In the genomic region with DNA sequence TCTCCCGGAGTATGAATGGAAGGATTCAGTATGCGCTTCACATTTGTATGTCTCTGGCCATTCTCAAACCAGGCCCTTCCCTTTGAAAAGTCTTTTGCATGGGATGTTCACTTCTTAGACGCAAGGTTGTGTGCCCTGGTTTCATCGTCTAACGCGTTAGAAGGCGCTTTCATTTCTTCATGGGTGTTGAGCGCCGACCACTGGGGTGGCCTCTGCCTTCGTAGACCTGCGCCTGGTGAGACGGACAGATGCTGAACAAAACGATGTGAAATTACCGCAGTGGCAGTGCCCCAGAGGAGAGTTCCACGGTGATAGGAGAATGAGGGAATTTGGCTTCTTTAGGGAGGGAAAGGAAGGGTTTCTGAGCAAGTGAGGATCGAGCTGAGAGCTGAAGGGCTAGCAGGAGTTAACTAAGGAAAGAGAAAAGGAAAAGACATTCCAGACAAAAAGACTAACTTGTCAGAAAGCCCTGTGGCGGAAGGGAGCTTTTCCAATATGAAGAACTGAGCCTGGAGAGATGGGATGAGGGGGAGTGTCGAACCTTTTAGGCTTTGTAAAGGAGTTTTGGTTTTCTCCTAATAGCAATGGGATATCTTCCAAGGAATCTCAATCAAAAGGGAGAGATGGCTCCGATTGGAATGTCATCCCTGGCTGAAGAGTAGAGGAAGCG, we compare ENCODE assay signal across 8 cellular contexts. TPM values are rescaled to one million over a fixed set of nuclear protein-coding genes. Genes with fewer than 3 reads are reported as not detected.
A peak's percentile ranks its signal among the peaks of the same experiment; 100 is the strongest.
DNase-seq lines count a peak whose midpoint lies in the region; ATAC-seq and TF ChIP-seq lines count a peak whose summit lies in the region.

No MANE protein-coding gene starts in this region.

- no peaks in the 10 kb centered on the region for H3K27me3 Mint-ChIP-seq in activated naive CD4-positive, alpha-beta T cell treated with anti-CD3 and anti-CD28 coated beads for 36 hours (ENCODE audit: low read depth)

- peak overlapping the region; percentile 82 for H3K9ac ChIP-seq in smooth muscle cell (ENCODE audit: low read depth)

- peaks cover 30% of the 10 kb centered on the region for H3K4me1 Mint-ChIP-seq in activated naive CD4-positive, alpha-beta T cell treated with anti-CD3 and anti-CD28 coated beads for 36 hours (ENCODE audit: low read depth)

- H3K27ac Mint-ChIP-seq in activated naive CD4-positive, alpha-beta T cell treated with anti-CD3 and anti-CD28 coated beads for 36 hours: no peak overlapping the region

- no peak overlapping the region for H3K4me3 Mint-ChIP-seq in activated naive CD4-positive, alpha-beta T cell treated with anti-CD3 and anti-CD28 coated beads for 36 hours

- H3K79me2 ChIP-seq in hepatocyte: peaks cover 82% of the 10 kb centered on the region
- peaks cover 82% of the 10 kb centered on the region for H3K79me2 ChIP-seq in smooth muscle cell (ENCODE audit: low read depth)

- H3K9me3 ChIP-seq in hepatocyte (ENCODE audit: low read depth) (no peaks in the 10 kb centered on the region), smooth muscle cell (replicated peaks; ENCODE audit: low read depth) (no peaks in the 10 kb centered on the region)

- DNase-seq in NCI-H2196 (lab: John Stamatoyannopoulos, UW; ENCODE audit: unreplicated experiment) (peak; percentile 9), NCI-H2196 treated with DMSO at 0.1 percent for 48 hours (lab: John Stamatoyannopoulos, UW; ENCODE audit: unreplicated experiment) (no peak), NOMO-1 treated with dmso at 0.1 percent for 144 hours (lab: John Stamatoyannopoulos, UW; ENCODE audit: unreplicated experiment) (peak; percentile 34), hepatocyte (ENCODE audit: low spot score) (peak; percentile 64), smooth muscle cell (lab: John Stamatoyannopoulos, UW; ENCODE audit: unreplicated experiment) (no peak), globus pallidus (ENCODE audit: low spot score) (no peak)
- DNase-seq in activated naive CD4-positive, alpha-beta T cell treated with anti-CD3 and anti-CD28 coated beads for 36 hours: peak; percentile 67

- H3K27me3 ChIP-seq in hepatocyte (no peaks in the 10 kb centered on the region), smooth muscle cell (ENCODE audit: low read depth) (no peaks in the 10 kb centered on the region)

- peaks cover 14% of the 10 kb centered on the region for H3K36me3 Mint-ChIP-seq in activated naive CD4-positive, alpha-beta T cell treated with anti-CD3 and anti-CD28 coated beads for 36 hours (ENCODE audit: low read depth)

- H3K4me3 ChIP-seq in hepatocyte: peak overlapping the region; percentile 83
- peak overlapping the region; percentile 94 for H3K4me3 ChIP-seq in smooth muscle cell

- H3F3A ChIP-seq in smooth muscle cell (ENCODE audit: low read depth): peaks cover 20% of the 10 kb centered on the region

- TF ChIP-seq CTCF in hepatocyte (IDR thresholded peaks at IDR 0.05; ENCODE audit: poor library complexity) (peak; percentile 32), smooth muscle cell (IDR thresholded peaks at IDR 0.05; ENCODE audit: borderline replicate concordance, insufficient read depth, poor library complexity, severe bottlenecking) (no peak)

- H4K20me1 ChIP-seq in hepatocyte (ENCODE audit: insufficient read depth, poor library complexity, severe bottlenecking): peaks cover 61% of the 10 kb centered on the region
- H4K20me1 ChIP-seq in smooth muscle cell (ENCODE audit: low read depth): peaks cover 64% of the 10 kb centered on the region

- peak; percentile 25 for ATAC-seq in HG02642 (IDR thresholded peaks at IDR 0.05; ENCODE audit: poor library complexity, unreplicated experiment)

- CTCF ChIA-PET in activated naive CD4-positive, alpha-beta T cell treated with anti-CD3 and anti-CD28 coated beads for 36 hours (lab: Charles Lee): interaction anchor here (0.6 to 2.7 kb wide), 7 partner anchors 11 to 98 kb away, joined by 3 to 17 read pairs (median 4); no protein-coding TSS in a partner anchor

- intact Hi-C loops in activated naive CD4-positive, alpha-beta T cell treated with anti-CD3 and anti-CD28 coated beads for 36 hours (cut with micrococcal nuclease): loop anchor here (1.0 to 5.0 kb wide), 9 partner anchors 76 to 956 kb away; partner anchors contain the start of gene TARBP1

- H3K27ac ChIP-seq in hepatocyte (peak overlapping the region; percentile 89), smooth muscle cell (ENCODE audit: low read depth) (peak overlapping the region; percentile 84)

- H3K36me3 ChIP-seq in hepatocyte (replicated peaks; ENCODE audit: insufficient read depth, low read depth): no peaks in the 10 kb centered on the region
- H3K36me3 ChIP-seq in smooth muscle cell (ENCODE audit: low read depth): no peaks in the 10 kb centered on the region

- H3K4me1 ChIP-seq in hepatocyte (ENCODE audit: insufficient read depth): peaks cover 38% of the 10 kb centered on the region
- H3K4me1 ChIP-seq in smooth muscle cell (ENCODE audit: low read depth): peaks cover 37% of the 10 kb centered on the region

- no peaks in the 10 kb centered on the region for H3K9me2 ChIP-seq in hepatocyte (replicated peaks; ENCODE audit: insufficient read depth)

- peak overlapping the region; percentile 45 for H2AFZ ChIP-seq in hepatocyte
- H2AFZ ChIP-seq in smooth muscle cell (ENCODE audit: low read depth): peak overlapping the region; percentile 93

- 1% methylated on average over 20 of the region's 20 CpGs for WGBS in hepatocyte (ENCODE audit: low lambda C conversion rate, missing lambda C conversion rate)
- under 1% methylated on average over 20 of the region's 20 CpGs for WGBS in smooth muscle cell (ENCODE audit: low lambda C conversion rate)

- H3K4me2 ChIP-seq in hepatocyte (peak overlapping the region; percentile 86), smooth muscle cell (peak overlapping the region; percentile 85)

- no peaks in the 10 kb centered on the region for H3K9me3 Mint-ChIP-seq in activated naive CD4-positive, alpha-beta T cell treated with anti-CD3 and anti-CD28 coated beads for 36 hours

RNA-seq across cellular contexts. Expression of gene GGPS1, which starts 0.9 kb away (rescaled TPM):
- total RNA-seq in activated naive CD4-positive, alpha-beta T cell treated with anti-CD3 and anti-CD28 coated beads for 36 hours: 10 to 100 TPM; 35.3 to 36.9 TPM
- 32.6 and 40.6 TPM in 2 replicates for total RNA-seq in hepatocyte
- polyA plus RNA-seq in hepatocyte: 36.3 and 40.6 TPM in 2 replicates
- 41.3 and 45.8 TPM in 2 replicates for total RNA-seq in smooth muscle cell
- polyA plus RNA-seq in smooth muscle cell: 47.5 and 48.1 TPM in 2 replicates

RNA-seq across cellular contexts. Expression of gene ARID4B, which starts 1.3 kb away (rescaled TPM):
- total RNA-seq in activated naive CD4-positive, alpha-beta T cell treated with anti-CD3 and anti-CD28 coated beads for 36 hours: 10 to 100 TPM; 39.9 to 43.8 TPM
- total RNA-seq in hepatocyte (35.0 and 44.7 TPM in 2 replicates), smooth muscle cell (33.2 and 40.3 TPM in 2 replicates)
- polyA plus RNA-seq in hepatocyte (29.4 and 45.2 TPM in 2 replicates), smooth muscle cell (29.0 and 39.1 TPM in 2 replicates)

RNA-seq across cellular contexts. Expression of gene TBCE, which starts 38.0 kb away (rescaled TPM):
- 10 to 100 TPM; 18.8 to 22.1 TPM for total RNA-seq in activated naive CD4-positive, alpha-beta T cell treated with anti-CD3 and anti-CD28 coated beads for 36 hours
- 17.4 and 21.5 TPM in 2 replicates for total RNA-seq in hepatocyte
- polyA plus RNA-seq in hepatocyte: 42.4 and 43.9 TPM in 2 replicates
- 24.0 and 31.1 TPM in 2 replicates for total RNA-seq in smooth muscle cell
- 28.4 and 30.5 TPM in 2 replicates for polyA plus RNA-seq in smooth muscle cell

Comparison
In these comparisons a context has a peak if more than half of its experiments do, and no peak if none do; other contexts are left out.
1. DNase-seq: peak in NCI-H2196 (single experiment), NOMO-1 treated with dmso at 0.1 percent for 144 hours (single experiment), activated naive CD4-positive, alpha-beta T cell treated with anti-CD3 and anti-CD28 coated beads for 36 hours (single experiment) and hepatocyte (single experiment); none in NCI-H2196 treated with DMSO at 0.1 percent for 48 hours (single experiment), smooth muscle cell (single experiment) and globus pallidus (single experiment).